10 cellular contexts compared by ENCODE assay signal in the genomic region with DNA sequence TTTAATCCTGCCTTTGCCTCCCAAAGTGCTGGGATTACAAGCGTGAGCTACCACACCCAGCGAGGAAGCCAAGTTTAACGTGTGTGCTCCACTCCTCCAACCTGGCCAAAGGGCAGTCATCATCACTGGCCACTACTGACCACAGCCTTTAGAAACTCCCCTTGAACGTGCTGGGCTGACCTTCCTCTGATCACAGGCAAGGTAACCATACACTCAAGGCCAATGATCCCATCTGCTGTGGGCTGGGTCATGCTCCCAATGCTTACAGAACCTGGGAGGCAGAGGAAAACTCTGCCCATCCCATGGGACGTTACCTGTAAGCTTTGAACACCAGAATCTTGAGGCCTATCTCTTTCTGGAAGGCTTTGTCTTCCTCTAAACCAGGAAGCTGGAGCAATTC. TPM values are rescaled to one million over a fixed set of nuclear protein-coding genes. Genes with fewer than 3 reads are reported as not detected.
"Had no signal": no experiment of that assay in that cellular context is flagged by ENCODE, and none has a peak within 500 bp of the region (broad histone marks: within the 10 kb centered on the region; RNA-seq: fewer than 3 reads in every experiment).

No MANE protein-coding gene starts in this region.

RNA-seq across cellular contexts. Expression of a gene that starts 51.9 kb away (rescaled TPM):
- total RNA-seq: subcutaneous adipose tissue, suprapubic skin, temporal lobe, testis, thyroid gland, tibial nerve, upper lobe of right lung, ureter, urinary bladder, uterus had no signal
